1 cellular context compared by ENCODE assay signal in genomic region chr5:168530751-168531150, GRCh38.
TF ChIP-seq lines count a peak whose summit lies in the region.

No MANE protein-coding gene starts in this region.

TF ChIP-seq in K562, 482 proteins besides CTCF, POLR2A, EP300 and RAD21:
- no peak for TF ChIP-seq ZNF232 (CRISPR knock-in tag; IDR thresholded peaks at IDR 0.05)
- no peak for TF ChIP-seq ZNF354B (CRISPR knock-in tag; IDR thresholded peaks at IDR 0.05)
- TF ChIP-seq JUND (IDR thresholded peaks at IDR 0.05; ENCODE audit: borderline replicate concordance, low read depth, low read length): no peak
- no peak for TF ChIP-seq JUND (tag; IDR thresholded peaks at IDR 0.05; ENCODE audit: borderline replicate concordance, low read depth, low read length)
- TF ChIP-seq TFE3 (CRISPR knock-in tag; IDR thresholded peaks at IDR 0.05): peak; percentile 53
